ENCODE assay signal across 8 cellular contexts in the genomic region with DNA sequence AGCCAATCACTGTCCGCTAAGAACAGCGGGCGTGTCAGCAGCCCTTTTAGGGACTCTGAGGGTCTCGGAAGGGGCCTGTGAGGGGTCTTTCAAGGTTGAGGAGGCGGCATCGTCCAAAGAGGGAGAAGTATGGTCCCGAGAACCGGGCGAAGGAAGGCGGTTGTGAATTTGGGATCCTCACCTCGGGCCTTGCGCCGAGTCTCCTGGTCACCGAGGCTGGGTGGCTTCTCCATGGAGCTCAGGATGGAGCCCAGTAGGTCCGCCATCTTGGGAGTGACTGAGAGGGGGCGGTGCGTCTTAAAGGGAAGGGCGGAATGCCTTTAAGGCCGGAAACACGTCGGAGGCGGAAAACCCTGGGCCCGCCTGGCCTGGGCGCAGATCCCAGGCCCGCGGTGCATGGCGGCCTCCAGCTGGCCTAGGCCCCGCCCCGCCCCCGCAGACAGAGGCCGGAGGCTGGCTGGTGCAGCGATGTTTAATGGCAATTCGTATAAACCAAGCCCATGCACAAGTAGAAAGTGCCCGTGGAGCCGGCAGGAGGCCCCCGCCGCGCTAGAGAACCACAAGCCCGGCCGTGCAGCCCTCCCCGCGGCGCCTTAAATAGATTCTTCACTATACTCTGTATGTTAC. TPM values are rescaled to one million over a fixed set of nuclear protein-coding genes. Genes with fewer than 3 reads are reported as not detected.
DNase-seq lines count a peak whose midpoint lies in the region; ATAC-seq, FAIRE-seq and TF ChIP-seq lines count a peak whose summit lies in the region.

A gene with protein sequence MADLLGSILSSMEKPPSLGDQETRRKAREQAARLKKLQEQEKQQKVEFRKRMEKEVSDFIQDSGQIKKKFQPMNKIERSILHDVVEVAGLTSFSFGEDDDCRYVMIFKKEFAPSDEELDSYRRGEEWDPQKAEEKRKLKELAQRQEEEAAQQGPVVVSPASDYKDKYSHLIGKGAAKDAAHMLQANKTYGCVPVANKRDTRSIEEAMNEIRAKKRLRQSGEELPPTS (minus strand): TSS at position 279 of the 627 bp plus-strand sequence. CDS start 13 bp downstream, at position 266.

- H3K27ac ChIP-seq in keratinocyte (ENCODE audit: control insufficient read depth, insufficient read depth, low read length), result peak within 1 kb of the TSS; percentile 99

- FAIRE-seq in keratinocyte (lab: Jason Lieb, UNC), result no peak

- peak within 1 kb of the TSS; percentile 71 to 94 (median 92) for H3K4me3 ChIP-seq in keratinocyte (ENCODE audit: control insufficient read depth in 2 of 3, extremely low read depth in 1 of 3, insufficient read depth in 2 of 3, low read depth in 1 of 3, low read length in 3 of 3)

- no peaks in the 10 kb centered on the region for H4K20me1 ChIP-seq in keratinocyte (ENCODE audit: control insufficient read depth, extremely low read depth, insufficient read depth, low read length)

- no peak for TF ChIP-seq CTCF in AG09319 (IDR thresholded peaks at IDR 0.05; ENCODE audit: low read depth, low read length)
- no peak for TF ChIP-seq CTCF in keratinocyte (optimal IDR thresholded peaks at IDR 0.05 in 1 of 3, IDR thresholded peaks at IDR 0.05 in 1 of 3, conservative IDR thresholded peaks at IDR 0.05 in 1 of 3; ENCODE audit: extremely low read depth in 1 of 3, insufficient read depth in 2 of 3, low read length in 3 of 3)

- dilution Hi-C loops in keratinocyte (cut with MboI; ENCODE audit: extremely low pct_ligation_motif_present, low sequenced_read_pairs), result no loop called here

- H3K4me1 ChIP-seq in keratinocyte (ENCODE audit: control insufficient read depth, extremely low read depth, insufficient read depth, low read length), result peaks cover 31% of the 10 kb centered on the region

- H2AFZ ChIP-seq in keratinocyte (ENCODE audit: control insufficient read depth, low read length), result peak within 1 kb of the TSS; percentile 84

- H3K4me2 ChIP-seq in keratinocyte (ENCODE audit: control insufficient read depth, extremely low read depth, insufficient read depth, low read depth, low read length), result peak within 1 kb of the TSS; percentile 95

- H3K9ac ChIP-seq in keratinocyte (ENCODE audit: control insufficient read depth, extremely low read depth, insufficient read depth, low read length), result peak within 1 kb of the TSS; percentile 97

- ATAC-seq in GM19025 (IDR thresholded peaks at IDR 0.05; ENCODE audit: low read depth, unreplicated experiment), result peak; percentile 52
- ATAC-seq in HG03280 (IDR thresholded peaks at IDR 0.05; ENCODE audit: unreplicated experiment), result peak; percentile 66

- DNase-seq in AG09319 (ENCODE audit: extremely low read depth, low read depth), result peak; percentile 97
- DNase-seq in NCI-H345 (lab: John Stamatoyannopoulos, UW), result peak; percentile 89
- peak; percentile 87 for DNase-seq in activated CD4-positive, CD25-positive, alpha-beta regulatory T cell treated with anti-CD3 and anti-CD28 coated beads, Interleukin-2, amount 50 U/mL, for 16 hours (ENCODE audit: low read depth, low spot score)
- peak; percentile 95 for DNase-seq in central memory CD4-positive, alpha-beta T cell
- DNase-seq in keratinocyte (ENCODE audit: low read depth, low spot score), result no peak
- peak; percentile 90 to 95 (median 91) for DNase-seq in stimulated activated CD4-positive, alpha-beta T cell treated with anti-CD3 and anti-CD28 coated beads, Interleukin-12 subunit alpha, Interleukin-12 subunit beta, amount 100 ng/mL, for 48 hours (ENCODE audit: low read depth in 2 of 3, low spot score in 1 of 3)

- peaks cover 5% of the 10 kb centered on the region for H3K79me2 ChIP-seq in keratinocyte (ENCODE audit: control insufficient read depth, insufficient read depth, low read length)

- H3K36me3 ChIP-seq in keratinocyte (ENCODE audit: control insufficient read depth in 2 of 2, extremely low read depth in 1 of 2, insufficient read depth in 2 of 2, low read length in 2 of 2), result peaks cover 12 to 25% of the 10 kb centered on the region in 2 experiments

- H3K27me3 ChIP-seq in keratinocyte (ENCODE audit: control insufficient read depth, extremely low read depth, insufficient read depth, low read length), result no peaks in the 10 kb centered on the region

- H3K9me3 ChIP-seq in keratinocyte (ENCODE audit: control insufficient read depth, low read depth, low read length), result no peaks in the 10 kb centered on the region

- H3K9me1 ChIP-seq in keratinocyte (ENCODE audit: control insufficient read depth, extremely low read depth, insufficient read depth, low read length), result no peaks in the 10 kb centered on the region

RNA-seq across cellular contexts. Expression of the gene that starts here (rescaled TPM):
- 65.6 to 73.7 TPM (median 65.7 TPM) in 3 replicates for polyA plus RNA-seq in keratinocyte
- polyA plus RNA-seq in keratinocyte (2011; ENCODE audit: low read depth), result 39.6 TPM
- 46.8 and 64.1 TPM in 2 replicates for polyA plus RNA-seq in keratinocyte (2011; cell fraction: cytosol; rRNA removed)
- polyA plus RNA-seq in keratinocyte (2011; cell fraction: nucleus; rRNA removed), result 56.0 and 62.5 TPM in 2 replicates
- polyA plus RNA-seq in keratinocyte (2012; ENCODE audit: low replicate concordance), result 54.3 and 69.1 TPM in 2 replicates
- 18.4 to 26.5 TPM (median 23.3 TPM) in 3 replicates for polyA minus RNA-seq in keratinocyte
- polyA minus RNA-seq in keratinocyte (2011; cell fraction: cytosol; rRNA and poly(A)+ RNA removed), result 24.9 TPM
- 11.5 and 22.7 TPM in 2 replicates for polyA minus RNA-seq in keratinocyte (2011; cell fraction: nucleus; rRNA and poly(A)+ RNA removed)
